In genomic region chr6:44974511-44974910, GRCh38 we compare ENCODE assay signal across 22 cellular contexts.
"Had no signal": no experiment of that assay in that cellular context is flagged by ENCODE, and none has a peak within 500 bp of the region (broad histone marks: within the 10 kb centered on the region; RNA-seq: fewer than 3 reads in every experiment).

No MANE protein-coding gene starts in this region.

- DNase-seq: activated CD4-positive, alpha-beta memory T cell treated with anti-CD3 and anti-CD28 coated beads for 36 hours; activated CD4-positive, alpha-beta T cell treated with anti-CD3 and anti-CD28 coated beads for 48 hours; activated CD4-positive, CD25-positive, alpha-beta regulatory T cell; activated CD8-positive, alpha-beta memory T cell treated with anti-CD3 and anti-CD28 coated beads, Interleukin-2, amount 10 ng/mL, durations not matched to agents 7 days and 5 days; activated T-cell treated with anti-CD3 and anti-CD28 coated beads for 4 hours; central memory CD4-positive, alpha-beta T cell; dermis blood vessel endothelial cell; effector CD8-positive, alpha-beta T cell; foreskin keratinocyte; immature natural killer cell; left lung; midbrain; nephron progenitor cell; right lobe of liver; small intestine; stimulated activated CD4-positive, alpha-beta T cell treated with anti-CD3 and anti-CD28 coated beads, Interleukin-2, amount 100 ng/mL, for 24 hours; stimulated activated naive B cell treated with anti-CD40 and anti-IgM and Interleukin-4, amounts not matched to agents 10 μg/mL and 1 μg/mL and 100 μg/mL, for 72 hours; upper lobe of left lung had no signal

- H3K79me2 ChIP-seq: hepatocyte, parathyroid adenoma had no signal

- H2AFZ ChIP-seq: hepatocyte, parathyroid adenoma had no signal

- H3K4me1 Mint-ChIP-seq: nephron progenitor cell had no signal

- H3K4me2 ChIP-seq: hepatocyte had no signal

- H3K4me3 Mint-ChIP-seq: activated CD4-positive, alpha-beta memory T cell treated with anti-CD3 and anti-CD28 coated beads for 36 hours; activated CD8-positive, alpha-beta memory T cell treated with anti-CD3 and anti-CD28 coated beads, Interleukin-2, amount 10 ng/mL, durations not matched to agents 7 days and 5 days; brain; immature natural killer cell; nephron progenitor cell; stimulated activated naive B cell treated with anti-CD40 and anti-IgM and Interleukin-4, amounts not matched to agents 10 μg/mL and 1 μg/mL and 100 μg/mL, for 72 hours; T-helper 1 cell treated with Interleukin-12 subunit alpha and Interleukin-12 subunit beta and Interleukin-4 antibody, amounts not matched to agents 30 μg/mL and 1 μg/mL, for 36 hours had no signal

- H3K36me3 ChIP-seq: left lung, right lobe of liver, upper lobe of left lung had no signal

- ATAC-seq: activated CD8-positive, alpha-beta memory T cell treated with anti-CD3 and anti-CD28 coated beads, Interleukin-2, amount 10 ng/mL, durations not matched to agents 7 days and 5 days; foreskin keratinocyte; left lung; right lobe of liver; stimulated activated naive B cell treated with anti-CD40 and anti-IgM and Interleukin-4, amounts not matched to agents 10 μg/mL and 1 μg/mL and 100 μg/mL, for 72 hours had no signal

- H3K9ac ChIP-seq: parathyroid adenoma had no signal

- H3K9me3 ChIP-seq: right lobe of liver had no signal

- H3K4me3 ChIP-seq: hepatocyte, left lung, right lobe of liver, upper lobe of left lung had no signal

- H3K27me3 ChIP-seq: foreskin keratinocyte, hepatocyte, left lung, right lobe of liver, upper lobe of left lung had no signal

- H3K27ac ChIP-seq: foreskin keratinocyte, hepatocyte, left lung, parathyroid adenoma, right lobe of liver, upper lobe of left lung had no signal

- H3K27ac Mint-ChIP-seq: activated CD4-positive, alpha-beta memory T cell treated with anti-CD3 and anti-CD28 coated beads for 36 hours; activated CD8-positive, alpha-beta memory T cell treated with anti-CD3 and anti-CD28 coated beads, Interleukin-2, amount 10 ng/mL, durations not matched to agents 7 days and 5 days; brain; immature natural killer cell; nephron progenitor cell; stimulated activated naive B cell treated with anti-CD40 and anti-IgM and Interleukin-4, amounts not matched to agents 10 μg/mL and 1 μg/mL and 100 μg/mL, for 72 hours; T-helper 1 cell treated with Interleukin-12 subunit alpha and Interleukin-12 subunit beta and Interleukin-4 antibody, amounts not matched to agents 30 μg/mL and 1 μg/mL, for 36 hours had no signal

- H3K27me3 Mint-ChIP-seq: activated CD4-positive, alpha-beta memory T cell treated with anti-CD3 and anti-CD28 coated beads for 36 hours; activated CD8-positive, alpha-beta memory T cell treated with anti-CD3 and anti-CD28 coated beads, Interleukin-2, amount 10 ng/mL, durations not matched to agents 7 days and 5 days; stimulated activated naive B cell treated with anti-CD40 and anti-IgM and Interleukin-4, amounts not matched to agents 10 μg/mL and 1 μg/mL and 100 μg/mL, for 72 hours had no signal

- H3K4me1 ChIP-seq: foreskin keratinocyte, parathyroid adenoma, right lobe of liver, upper lobe of left lung had no signal
